19 cellular contexts compared by ENCODE assay signal in the genomic region with DNA sequence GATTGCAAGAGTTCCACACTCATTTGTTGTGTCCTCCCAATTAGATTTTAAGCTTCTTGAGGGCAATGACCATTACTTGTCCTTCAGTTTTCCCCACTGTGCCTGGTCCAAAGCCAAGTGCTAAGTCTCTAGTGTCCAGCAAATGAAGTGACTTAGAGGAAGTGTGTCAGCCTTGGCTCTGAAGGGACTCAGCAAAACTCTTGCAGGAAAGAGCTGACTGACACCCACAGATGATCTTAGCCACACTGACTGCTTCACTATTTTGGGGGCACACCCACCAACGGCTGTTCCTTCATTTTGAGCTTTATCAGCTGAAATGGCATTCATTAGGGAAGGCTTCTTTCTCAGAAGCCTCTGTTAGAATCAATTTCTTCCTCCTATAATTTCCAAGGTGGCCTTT.
"Had no signal": no experiment of that assay in that cellular context is flagged by ENCODE, and none has a peak within 500 bp of the region (broad histone marks: within the 10 kb centered on the region; RNA-seq: fewer than 3 reads in every experiment).

No MANE protein-coding gene starts in this region.

- H3K9me3 ChIP-seq: SJSA1 had no signal

- H3K4me3 ChIP-seq: MG63, SJSA1, SK-N-MC had no signal

- H3K4me1 ChIP-seq: SJSA1 had no signal

- ATAC-seq: HepG2 had no signal

- H3K27ac ChIP-seq: SJSA1, SK-N-MC had no signal

- H3K36me3 ChIP-seq: MG63, SJSA1 had no signal

- H3K27me3 ChIP-seq: SJSA1 had no signal

- DNase-seq: IMR-90, Karpas-422, KG1, MG63, NCI-H1092 treated with DMSO at 0.1 percent for 48 hours, NCI-H1436, NCI-H187, NCI-H2029, NCI-H2081 treated with DMSO at 0.1 percent for 48 hours, NCI-H2171, NCI-H226, NCI-H510A, NCI-H69, NCI-H774, RPMI8226, SHP77 had no signal
